Comparison of ENCODE assay signal across 1 cellular context in genomic region chr17:17303847-17304490, GRCh38.
A peak's percentile ranks its signal among the peaks of the same experiment; 100 is the strongest.
TF ChIP-seq lines count a peak whose summit lies in the region.

No MANE protein-coding gene starts in this region.

TF ChIP-seq in HepG2, 621 proteins besides CTCF, POLR2A, EP300 and RAD21:
- TF ChIP-seq ZNF768 (CRISPR knock-in tag; IDR thresholded peaks at IDR 0.05), result peak; percentile 88
- TF ChIP-seq PATZ1 (CRISPR knock-in tag; IDR thresholded peaks at IDR 0.05), result peak; percentile 28; the same call in 1 of the 2 replicates
- no peak for TF ChIP-seq HDAC1 (CRISPR knock-in tag; IDR thresholded peaks at IDR 0.05)
- TF ChIP-seq ZIK1 (CRISPR knock-in tag; IDR thresholded peaks at IDR 0.05; ENCODE audit: borderline replicate concordance, low read depth), result no peak
- no peak for TF ChIP-seq NR1H2 (CRISPR knock-in tag; IDR thresholded peaks at IDR 0.05; ENCODE audit: borderline replicate concordance, low read depth)
- 0 out of 2 replicates have a peak, but pooled peaks have one; percentile 3 for TF ChIP-seq ZNF777 (CRISPR knock-in tag; IDR thresholded peaks at IDR 0.05)
- no peak for TF ChIP-seq HOXA9 (CRISPR knock-in tag; IDR thresholded peaks at IDR 0.05; ENCODE audit: borderline replicate concordance)
- peak; percentile 18; the same call in 1 of the 2 replicates for TF ChIP-seq BRCA1 (CRISPR knock-in tag; IDR thresholded peaks at IDR 0.05)
- no peak for TF ChIP-seq KDM4B (CRISPR knock-in tag; IDR thresholded peaks at IDR 0.05)
- TF ChIP-seq MLX (CRISPR knock-in tag; IDR thresholded peaks at IDR 0.05), result no peak
- 0 out of 2 replicates have a peak, but pooled peaks have one; percentile 4 for TF ChIP-seq TMF1 (CRISPR knock-in tag; IDR thresholded peaks at IDR 0.05; ENCODE audit: low read depth)
- peak; percentile 46; the same call in 1 of the 2 replicates for TF ChIP-seq ZMYM3 (CRISPR knock-in tag; IDR thresholded peaks at IDR 0.05)
- no peak for TF ChIP-seq SIX1 (CRISPR knock-in tag; IDR thresholded peaks at IDR 0.05; ENCODE audit: borderline replicate concordance)
- TF ChIP-seq ZNF33B (CRISPR knock-in tag; IDR thresholded peaks at IDR 0.05), result no peak
- no peak for TF ChIP-seq ATF2 (CRISPR knock-in tag; IDR thresholded peaks at IDR 0.05)
- TF ChIP-seq TRIM22 (IDR thresholded peaks at IDR 0.05), result no peak
- no peak for TF ChIP-seq ZNF800 (CRISPR knock-in tag; IDR thresholded peaks at IDR 0.05)
- no peak for TF ChIP-seq ZNF296 (CRISPR knock-in tag; conservative IDR thresholded peaks at IDR 0.05)
- 0 out of 2 replicates have a peak, but pooled peaks have one; percentile 14 for TF ChIP-seq NFAT5 (CRISPR knock-in tag; IDR thresholded peaks at IDR 0.05)
